ENCODE assay signal across 2 cellular contexts in the genomic region with DNA sequence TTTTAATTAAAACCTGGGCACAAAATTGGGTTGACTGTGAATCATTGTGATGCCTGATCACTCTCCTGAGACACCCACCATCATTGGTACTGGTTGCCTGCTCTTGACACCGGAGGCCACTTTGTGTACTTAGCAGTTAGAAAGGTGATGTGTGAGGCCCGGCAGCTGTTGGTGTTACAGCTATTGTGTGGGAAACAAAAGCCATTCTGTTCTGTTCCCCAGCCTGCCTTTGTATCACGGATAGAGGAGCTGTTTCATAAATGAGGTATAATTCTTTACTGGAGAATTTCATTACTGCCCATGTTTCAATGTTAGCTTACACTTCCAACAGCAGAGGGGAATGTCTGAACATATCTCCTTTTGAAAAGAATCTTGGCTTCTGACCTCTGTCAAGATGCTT.
TF ChIP-seq lines count a peak whose summit lies in the region.

No MANE protein-coding gene starts in this region.

TF ChIP-seq in HepG2, 621 proteins besides CTCF, POLR2A, EP300 and RAD21:
- TF ChIP-seq, protein P1, sequence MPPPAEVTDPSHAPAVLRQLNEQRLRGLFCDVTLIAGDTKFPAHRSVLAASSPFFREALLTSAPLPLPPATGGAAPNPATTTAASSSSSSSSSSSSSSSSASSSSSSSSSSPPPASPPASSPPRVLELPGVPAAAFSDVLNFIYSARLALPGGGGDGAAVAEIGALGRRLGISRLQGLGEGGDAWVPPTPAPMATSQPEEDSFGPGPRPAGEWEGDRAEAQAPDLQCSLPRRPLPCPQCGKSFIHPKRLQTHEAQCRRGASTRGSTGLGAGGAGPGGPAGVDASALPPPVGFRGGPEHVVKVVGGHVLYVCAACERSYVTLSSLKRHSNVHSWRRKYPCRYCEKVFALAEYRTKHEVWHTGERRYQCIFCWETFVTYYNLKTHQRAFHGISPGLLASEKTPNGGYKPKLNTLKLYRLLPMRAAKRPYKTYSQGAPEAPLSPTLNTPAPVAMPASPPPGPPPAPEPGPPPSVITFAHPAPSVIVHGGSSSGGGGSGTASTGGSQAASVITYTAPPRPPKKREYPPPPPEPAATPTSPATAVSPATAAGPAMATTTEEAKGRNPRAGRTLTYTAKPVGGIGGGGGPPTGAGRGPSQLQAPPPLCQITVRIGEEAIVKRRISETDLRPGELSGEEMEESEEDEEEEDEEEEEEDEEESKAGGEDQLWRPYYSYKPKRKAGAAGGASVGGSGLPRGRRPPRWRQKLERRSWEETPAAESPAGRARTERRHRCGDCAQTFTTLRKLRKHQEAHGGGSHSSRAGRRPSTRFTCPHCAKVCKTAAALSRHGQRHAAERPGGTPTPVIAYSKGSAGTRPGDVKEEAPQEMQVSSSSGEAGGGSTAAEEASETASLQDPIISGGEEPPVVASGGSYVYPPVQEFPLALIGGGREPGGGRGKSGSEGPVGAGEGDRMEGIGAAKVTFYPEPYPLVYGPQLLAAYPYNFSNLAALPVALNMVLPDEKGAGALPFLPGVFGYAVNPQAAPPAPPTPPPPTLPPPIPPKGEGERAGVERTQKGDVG (CRISPR knock-in tag; IDR thresholded peaks at IDR 0.05; ENCODE audit: borderline replicate concordance): no peak
- TF ChIP-seq MAX (IDR thresholded peaks at IDR 0.05) (no peak), HDAC2 (CRISPR knock-in tag; IDR thresholded peaks at IDR 0.05) (no peak), ZSCAN31 (CRISPR knock-in tag; IDR thresholded peaks at IDR 0.05; ENCODE audit: low read depth) (no peak), NRL (CRISPR knock-in tag; IDR thresholded peaks at IDR 0.05; ENCODE audit: borderline replicate concordance) (no peak), SOX5 (CRISPR knock-in tag; IDR thresholded peaks at IDR 0.05; ENCODE audit: borderline replicate concordance) (peak; percentile 57), SOX13 (IDR thresholded peaks at IDR 0.05) (0 out of 2 replicates have a peak, but pooled peaks have one; percentile 44), SOX13 (CRISPR knock-in tag; conservative IDR thresholded peaks at IDR 0.05 in 1 of 2, IDR thresholded peaks at IDR 0.05 in 1 of 2) (peak in 1 of 2 experiments; percentile 32; a peak in 1 of 4 replicates), ZNF570 (CRISPR knock-in tag; IDR thresholded peaks at IDR 0.05; ENCODE audit: borderline replicate concordance) (no peak), TFDP1 (CRISPR knock-in tag; IDR thresholded peaks at IDR 0.05; ENCODE audit: borderline replicate concordance) (no peak), TFDP2 (CRISPR knock-in tag; IDR thresholded peaks at IDR 0.05) (no peak), ZBTB7A (CRISPR knock-in tag; IDR thresholded peaks at IDR 0.05) (no peak), SP4 (CRISPR knock-in tag; IDR thresholded peaks at IDR 0.05) (no peak), HNF1B (CRISPR knock-in tag; IDR thresholded peaks at IDR 0.05) (no peak), NCOA5 (CRISPR knock-in tag; IDR thresholded peaks at IDR 0.05) (no peak)

TF ChIP-seq in WTC11, 78 proteins besides CTCF, POLR2A, EP300 and RAD21 (continued from another document):
- TF ChIP-seq ATF6 (CRISPR knock-in tag; IDR thresholded peaks at IDR 0.05) (no peak), GRHL2 (CRISPR knock-in tag; IDR thresholded peaks at IDR 0.05; ENCODE audit: insufficient replicate concordance, severe bottlenecking) (no peak), NR2C2 (CRISPR knock-in tag; IDR thresholded peaks at IDR 0.05) (no peak), TCF7 (CRISPR knock-in tag; IDR thresholded peaks at IDR 0.05; ENCODE audit: low read depth) (no peak), ZNF423 (CRISPR knock-in tag; IDR thresholded peaks at IDR 0.05) (no peak), ZNF317 (CRISPR knock-in tag; IDR thresholded peaks at IDR 0.05; ENCODE audit: borderline replicate concordance, low read depth) (no peak), NFYB (CRISPR knock-in tag; conservative IDR thresholded peaks at IDR 0.05; ENCODE audit: low read depth) (no peak), ZBTB21 (CRISPR knock-in tag; IDR thresholded peaks at IDR 0.05; ENCODE audit: borderline replicate concordance) (no peak)
- TF ChIP-seq, protein P2, sequence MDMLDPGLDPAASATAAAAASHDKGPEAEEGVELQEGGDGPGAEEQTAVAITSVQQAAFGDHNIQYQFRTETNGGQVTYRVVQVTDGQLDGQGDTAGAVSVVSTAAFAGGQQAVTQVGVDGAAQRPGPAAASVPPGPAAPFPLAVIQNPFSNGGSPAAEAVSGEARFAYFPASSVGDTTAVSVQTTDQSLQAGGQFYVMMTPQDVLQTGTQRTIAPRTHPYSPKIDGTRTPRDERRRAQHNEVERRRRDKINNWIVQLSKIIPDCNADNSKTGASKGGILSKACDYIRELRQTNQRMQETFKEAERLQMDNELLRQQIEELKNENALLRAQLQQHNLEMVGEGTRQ (CRISPR knock-in tag; IDR thresholded peaks at IDR 0.05): no peak
- TF ChIP-seq, protein P3, sequence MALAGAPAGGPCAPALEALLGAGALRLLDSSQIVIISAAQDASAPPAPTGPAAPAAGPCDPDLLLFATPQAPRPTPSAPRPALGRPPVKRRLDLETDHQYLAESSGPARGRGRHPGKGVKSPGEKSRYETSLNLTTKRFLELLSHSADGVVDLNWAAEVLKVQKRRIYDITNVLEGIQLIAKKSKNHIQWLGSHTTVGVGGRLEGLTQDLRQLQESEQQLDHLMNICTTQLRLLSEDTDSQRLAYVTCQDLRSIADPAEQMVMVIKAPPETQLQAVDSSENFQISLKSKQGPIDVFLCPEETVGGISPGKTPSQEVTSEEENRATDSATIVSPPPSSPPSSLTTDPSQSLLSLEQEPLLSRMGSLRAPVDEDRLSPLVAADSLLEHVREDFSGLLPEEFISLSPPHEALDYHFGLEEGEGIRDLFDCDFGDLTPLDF (CRISPR knock-in tag; IDR thresholded peaks at IDR 0.05): no peak
